Comparison of ENCODE assay signal across 8 cellular contexts in genomic region chr1:19250629-19251304, GRCh38. TPM values are rescaled to one million over a fixed set of nuclear protein-coding genes. Genes with fewer than 3 reads are reported as not detected.
DNase-seq lines count a peak whose midpoint lies in the region; ATAC-seq, FAIRE-seq and TF ChIP-seq lines count a peak whose summit lies in the region.

No MANE protein-coding gene starts in this region.

- H3K36me3 Mint-ChIP-seq in activated T-cell treated with anti-CD3 and anti-CD28 coated beads, Interleukin-2, amount 50 U/mL, for 72 hours (ENCODE audit: insufficient read depth in 2 of 2): peaks cover 5 to 7% of the 10 kb centered on the region in 2 donors

- no peaks in the 10 kb centered on the region for H3K9me3 Mint-ChIP-seq in activated T-cell treated with anti-CD3 and anti-CD28 coated beads, Interleukin-2, amount 50 U/mL, for 72 hours

- H3K4me1 Mint-ChIP-seq in activated T-cell treated with anti-CD3 and anti-CD28 coated beads, Interleukin-2, amount 50 U/mL, for 72 hours (ENCODE audit: low read depth): peaks cover 48% of the 10 kb centered on the region

- peak in 1 of 2 donors; percentile 14 for DNase-seq in activated T-cell treated with anti-CD3 and anti-CD28 coated beads, Interleukin-2, amount 50 U/mL, for 72 hours
- DNase-seq in activated T-cell treated with anti-CD3 and anti-CD28 coated beads, Interleukin-2, amount 50 U/mL, for 1 hour: no peak
- peak; percentile 20 for DNase-seq in activated naive CD4-positive, alpha-beta T cell treated with anti-CD3 and anti-CD28 coated beads, Interleukin-2, amount 50 U/mL, for 16 hours
- DNase-seq in kidney (no peak), HPDE6-E6E7 (ENCODE audit: extremely low spot score) (no peak)
- no peak for DNase-seq in activated effector memory CD4-positive, alpha-beta T cell treated with anti-CD3 and anti-CD28 coated beads, Interleukin-2, amount 50 U/mL, for 16 hours

- no peaks in the 10 kb centered on the region for H3K27me3 Mint-ChIP-seq in activated T-cell treated with anti-CD3 and anti-CD28 coated beads, Interleukin-2, amount 50 U/mL, for 72 hours (ENCODE audit: low read depth)

- peak overlapping the region; percentile 84 to 97 for H3K4me3 Mint-ChIP-seq in activated T-cell treated with anti-CD3 and anti-CD28 coated beads, Interleukin-2, amount 50 U/mL, for 72 hours

- H3K27me3 ChIP-seq in thymus (ENCODE audit: control insufficient read depth, insufficient read depth): no peaks in the 10 kb centered on the region

- FAIRE-seq in kidney (lab: Jason Lieb, UNC): no peak

- H3K36me3 ChIP-seq in kidney (ENCODE audit: control insufficient read depth in 1 of 2, insufficient read depth in 2 of 2, low read length in 2 of 2) (no peaks in the 10 kb centered on the region), thymus (ENCODE audit: control insufficient read depth, insufficient read depth) (peaks cover 2% of the 10 kb centered on the region)

- H3K9me3 ChIP-seq in kidney (ENCODE audit: control insufficient read depth in 1 of 2, low read length in 2 of 2): no peaks in the 10 kb centered on the region
- H3K9me3 ChIP-seq in thymus (ENCODE audit: control insufficient read depth): no peaks in the 10 kb centered on the region

- peak overlapping the region; percentile 83 for H3K27ac Mint-ChIP-seq in activated T-cell treated with anti-CD3 and anti-CD28 coated beads, Interleukin-2, amount 50 U/mL, for 72 hours

- H3K4me1 ChIP-seq in kidney (ENCODE audit: control insufficient read depth in 1 of 2, insufficient read depth in 1 of 2, low read depth in 1 of 2, low read length in 2 of 2) (peaks cover 12 to 17% of the 10 kb centered on the region in 2 donors), thymus (ENCODE audit: control insufficient read depth, insufficient read depth, low read length) (peaks cover 18% of the 10 kb centered on the region)

- TF ChIP-seq CTCF in kidney (IDR thresholded peaks at IDR 0.05; ENCODE audit: borderline replicate concordance, extremely low read depth, insufficient read depth): no peak

- WGBS in thymus: 14% methylated on average over 14 of the region's 14 CpGs

- intact Hi-C loops in kidney (cut with DNase I): no loop called here

- H3K9ac ChIP-seq in kidney (ENCODE audit: low read length in 2 of 2): peak overlapping the region; percentile 74 to 89

- peak overlapping the region; percentile 99 to 100 for H3K27ac ChIP-seq in kidney (ENCODE audit: low read depth in 2 of 2, low read length in 2 of 2)
- no peak overlapping the region for H3K27ac ChIP-seq in thymus (ENCODE audit: low read depth)

- no peak for ATAC-seq in activated T-cell treated with anti-CD3 and anti-CD28 coated beads, Interleukin-2, amount 50 U/mL, for 72 hours (replicated peaks in 1 of 2)
- ATAC-seq in GM18502 (IDR thresholded peaks at IDR 0.05; ENCODE audit: poor library complexity, unreplicated experiment): no peak

- H3K4me3 ChIP-seq in kidney (ENCODE audit: low read length in 2 of 2): peak overlapping the region; percentile 89 to 100
- peak overlapping the region; percentile 63 for H3K4me3 ChIP-seq in thymus (ENCODE audit: low read length)

RNA-seq across cellular contexts. Expression of gene EMC1, which starts 0.6 kb away (rescaled TPM):
- 10 to 100 TPM; 36.5 to 38.5 TPM for total RNA-seq in activated T-cell treated with anti-CD3 and anti-CD28 coated beads, Interleukin-2, amount 50 U/mL, for 72 hours
- 42.0 TPM for total RNA-seq in kidney
- polyA plus RNA-seq in kidney (ENCODE audit: insufficient read depth, low read depth, low replicate concordance): 14.7 TPM
- polyA plus RNA-seq in thymus: 11.2 TPM

RNA-seq across cellular contexts. Expression of gene MRTO4, which starts 0.8 kb away (rescaled TPM):
- total RNA-seq in activated T-cell treated with anti-CD3 and anti-CD28 coated beads, Interleukin-2, amount 50 U/mL, for 72 hours: 10 to 100 TPM; 43.7 to 52.7 TPM
- 24.5 TPM for total RNA-seq in kidney
- polyA plus RNA-seq in kidney (ENCODE audit: insufficient read depth, low read depth, low replicate concordance): 18.6 TPM
- polyA plus RNA-seq in thymus: 35.5 TPM

RNA-seq across cellular contexts. Expression of gene AKR7A3, which starts 37.8 kb away (rescaled TPM):
- total RNA-seq in activated T-cell treated with anti-CD3 and anti-CD28 coated beads, Interleukin-2, amount 50 U/mL, for 72 hours: under 1 TPM; 0.35 to 0.46 TPM
- total RNA-seq in kidney: 6.2 TPM
- polyA plus RNA-seq in kidney (ENCODE audit: insufficient read depth, low read depth, low replicate concordance) (108 TPM), thymus (2.1 TPM)

RNA-seq across cellular contexts. Expression of gene UBR4, which starts 40.7 kb away (rescaled TPM):
- 100 to 1,000 TPM; 208 to 215 TPM for total RNA-seq in activated T-cell treated with anti-CD3 and anti-CD28 coated beads, Interleukin-2, amount 50 U/mL, for 72 hours
- total RNA-seq in kidney: 167 TPM
- polyA plus RNA-seq in kidney (ENCODE audit: insufficient read depth, low read depth, low replicate concordance) (319 TPM), thymus (165 TPM)
